ENCODE assay signal across 8 cellular contexts in the genomic region with DNA sequence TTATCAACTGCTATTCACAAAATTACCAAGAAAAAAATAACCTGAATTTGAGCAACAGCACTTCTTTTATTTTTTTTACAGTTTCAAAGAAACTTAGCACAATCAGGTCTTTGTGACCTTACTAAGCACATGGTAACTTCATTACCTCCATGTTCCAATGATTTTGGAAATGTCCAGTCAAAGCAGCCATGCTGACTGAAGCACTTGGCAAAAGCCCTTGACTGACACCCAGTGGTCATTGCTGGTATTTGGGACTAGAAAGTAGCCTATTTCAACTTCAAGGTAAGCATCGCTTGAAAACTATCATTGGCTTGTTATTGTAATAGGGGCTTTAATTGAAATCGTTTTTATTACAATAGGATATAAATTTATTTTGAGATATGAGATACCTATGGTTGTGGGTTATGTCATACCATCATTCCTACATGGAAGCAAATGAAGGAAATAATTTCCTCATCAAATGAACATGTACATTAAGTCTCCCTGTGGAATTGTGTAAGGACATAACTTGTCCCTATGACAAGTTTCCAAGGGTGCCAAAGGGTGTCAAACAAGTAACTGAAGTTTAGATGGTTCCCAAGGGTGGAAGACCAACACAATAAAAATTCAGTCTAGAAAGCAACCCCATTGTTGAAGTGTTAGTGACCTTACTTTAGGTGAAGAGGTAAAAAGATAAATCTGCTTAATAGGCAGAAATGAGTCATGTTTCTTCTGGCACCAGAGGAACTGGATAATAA. TPM values are rescaled to one million over a fixed set of nuclear protein-coding genes. Genes with fewer than 3 reads are reported as not detected.
DNase-seq lines count a peak whose midpoint lies in the region; ATAC-seq and TF ChIP-seq lines count a peak whose summit lies in the region.

No MANE protein-coding gene starts in this region.

- WGBS in prostate gland, result 5% methylated on average over 2 of the region's 2 CpGs

- peak; percentile 44 to 79 (median 68) for TF ChIP-seq CTCF in prostate gland (IDR thresholded peaks at IDR 0.05)

- TF ChIP-seq POLR2A in prostate gland (IDR thresholded peaks at IDR 0.05), result no peak

- no peaks in the 10 kb centered on the region for H3K4me1 ChIP-seq in prostate gland (replicated peaks)

- no peak overlapping the region for H3K27ac ChIP-seq in prostate gland

- no peaks in the 10 kb centered on the region for H3K36me3 ChIP-seq in prostate gland

- no peaks in the 10 kb centered on the region for H3K9me3 ChIP-seq in prostate gland

- H3K4me3 ChIP-seq in prostate gland, result no peak overlapping the region

- ATAC-seq in GM19395 (IDR thresholded peaks at IDR 0.05; ENCODE audit: unreplicated experiment), result peak; percentile 98
- peak; percentile 95 for ATAC-seq in HG03342 (IDR thresholded peaks at IDR 0.05; ENCODE audit: unreplicated experiment)

- DNase-seq in DMS53 treated with DMSO at 0.1 percent for 48 hours (lab: John Stamatoyannopoulos, UW; ENCODE audit: unreplicated experiment), result peak; percentile 22
- DNase-seq in NCI-H748 (lab: John Stamatoyannopoulos, UW; ENCODE audit: unreplicated experiment), result peak; percentile 64
- peak; percentile 39 to 57 for DNase-seq in activated T-cell treated with anti-CD3 and anti-CD28 coated beads, Interleukin-2, amount 50 U/mL, for 48 hours
- DNase-seq in glomerular endothelial cell (ENCODE audit: extremely low read depth, low read depth, low spot score), result peak; percentile 63
- peak; percentile 61 for DNase-seq in prostate gland (ENCODE audit: low spot score)
- DNase-seq in activated effector memory CD4-positive, alpha-beta T cell treated with anti-CD3 and anti-CD28 coated beads, Interleukin-2, amount 50 U/mL, for 16 hours, result no peak

- H3K27me3 ChIP-seq in prostate gland (replicated peaks; ENCODE audit: insufficient read depth), result no peaks in the 10 kb centered on the region

- intact Hi-C loops in prostate gland (cut with DNase I), result loop anchor here (10.0 kb wide), 2 partner anchors 1052 to 1912 kb away; no protein-coding TSS in a partner anchor

RNA-seq across cellular contexts. Expression of gene ANXA10, which starts 15.2 kb away (rescaled TPM):
- total RNA-seq in glomerular endothelial cell (0.68 and 0.82 TPM in 2 replicates), prostate gland (not detected)
